In genomic region chr16:30650369-30651123, GRCh38 we compare ENCODE assay signal across 1 cellular context.
A peak's percentile ranks its signal among the peaks of the same experiment; 100 is the strongest.
TF ChIP-seq lines count a peak whose summit lies in the region.

Gene PRR14, plus strand, starts transcription at chr16:30650960. Its CDS starts 686 bp downstream, at chr16:30651646.

TF ChIP-seq in K562, 482 proteins besides CTCF, POLR2A, EP300 and RAD21 (continued from another document and continues in another):
- TF ChIP-seq NKRF (IDR thresholded peaks at IDR 0.05; ENCODE audit: borderline replicate concordance): 0 out of 2 replicates have a peak, but pooled peaks have one; percentile 21
- no peak for TF ChIP-seq ZBTB2 (IDR thresholded peaks at IDR 0.05)
- TF ChIP-seq EGR1 (conservative IDR thresholded peaks at IDR 0.05): peak; percentile 83
- TF ChIP-seq COPS2 (conservative IDR thresholded peaks at IDR 0.05): no peak
- no peak for TF ChIP-seq XRCC3 (IDR thresholded peaks at IDR 0.05)
- TF ChIP-seq TBP (optimal IDR thresholded peaks at IDR 0.05; ENCODE audit: low read depth, low read length): peak; percentile 60
- no peak for TF ChIP-seq MCM2 (IDR thresholded peaks at IDR 0.05; ENCODE audit: low read depth)
- no peak for TF ChIP-seq KLF13 (tag; IDR thresholded peaks at IDR 0.05; ENCODE audit: borderline replicate concordance, low read depth)
- peak; percentile 51; the same call in 1 of the 2 replicates for TF ChIP-seq JUN (IDR thresholded peaks at IDR 0.05; ENCODE audit: borderline replicate concordance, low read depth, low read length)
- no peak for TF ChIP-seq JUN (CRISPR knock-in tag; IDR thresholded peaks at IDR 0.05; ENCODE audit: borderline replicate concordance)
- no peak for TF ChIP-seq ZNF77 (CRISPR knock-in tag; IDR thresholded peaks at IDR 0.05)
- no peak for TF ChIP-seq ZFP36 (IDR thresholded peaks at IDR 0.05; ENCODE audit: low read depth, low read length, partially characterized antibody)
- TF ChIP-seq MLLT1 (IDR thresholded peaks at IDR 0.05): peak in 1 of 2 experiments; percentile 92; a peak in 2 of 4 replicates
- no peak for TF ChIP-seq ZNF282 (CRISPR knock-in tag; IDR thresholded peaks at IDR 0.05)
- TF ChIP-seq RREB1 (CRISPR knock-in tag; IDR thresholded peaks at IDR 0.05): no peak
- TF ChIP-seq RBBP5 (IDR thresholded peaks at IDR 0.05; ENCODE audit: borderline replicate concordance, insufficient read depth, low read length, poor library complexity, severe bottlenecking): no peak
- 0 out of 4 replicates have a peak, but pooled peaks of 1 of the 2 experiments have one; percentile 58 for TF ChIP-seq HDAC1 (IDR thresholded peaks at IDR 0.05)
- no peak for TF ChIP-seq STAT6 (CRISPR knock-in tag; IDR thresholded peaks at IDR 0.05)
- peak; percentile 82 to 86 for TF ChIP-seq MAZ (CRISPR knock-in tag; conservative IDR thresholded peaks at IDR 0.05 in 1 of 2, IDR thresholded peaks at IDR 0.05 in 1 of 2)
- TF ChIP-seq ZNF584 (CRISPR knock-in tag; IDR thresholded peaks at IDR 0.05; ENCODE audit: low read depth): peak; percentile 86; the same call in 1 of the 2 replicates
- TF ChIP-seq NR3C1 (CRISPR knock-in tag; IDR thresholded peaks at IDR 0.05): no peak
- TF ChIP-seq ZBTB49 (CRISPR knock-in tag; IDR thresholded peaks at IDR 0.05; ENCODE audit: borderline replicate concordance): no peak
- no peak for TF ChIP-seq THRA (IDR thresholded peaks at IDR 0.05)
- peak; percentile 39 for TF ChIP-seq MEIS2 (IDR thresholded peaks at IDR 0.05; ENCODE audit: partially characterized antibody)
- 0 out of 2 replicates have a peak, but pooled peaks have one; percentile 39 for TF ChIP-seq BCL6 (CRISPR knock-in tag; IDR thresholded peaks at IDR 0.05)
- TF ChIP-seq E2F8 (IDR thresholded peaks at IDR 0.05; ENCODE audit: low read depth, partially characterized antibody): peak; percentile 67
- TF ChIP-seq PATZ1 (CRISPR knock-in tag; IDR thresholded peaks at IDR 0.05; ENCODE audit: borderline replicate concordance): no peak
- no peak for TF ChIP-seq ZNF668 (CRISPR knock-in tag; IDR thresholded peaks at IDR 0.05)
- no peak for TF ChIP-seq PREB (CRISPR knock-in tag; IDR thresholded peaks at IDR 0.05)
- TF ChIP-seq MXI1 (IDR thresholded peaks at IDR 0.05; ENCODE audit: low read depth, low read length): no peak
- TF ChIP-seq SMAD1 (IDR thresholded peaks at IDR 0.05; ENCODE audit: low read depth, low read length, partially characterized antibody): no peak
